In genomic region chr6:40377173-40377806, GRCh38 we compare ENCODE assay signal across 23 cellular contexts.
"Had no signal": no experiment of that assay in that cellular context is flagged by ENCODE, and none has a peak within 500 bp of the region (broad histone marks: within the 10 kb centered on the region; RNA-seq: fewer than 3 reads in every experiment).

No MANE protein-coding gene starts in this region.

- H3K4me3 ChIP-seq: cardiac muscle cell, MG63, Peyer's patch, SJCRH30 had no signal

- DNase-seq: activated CD4-positive, alpha-beta T cell treated with anti-CD3 and anti-CD28 coated beads for 4 hours; activated CD8-positive, alpha-beta T cell treated with anti-CD3 and anti-CD28 coated beads for 36 hours; activated effector memory CD4-positive, alpha-beta T cell treated with Interleukin-2 at 50 U/mL for 16 hours; activated naive CD4-positive, alpha-beta T cell; activated T-cell treated with anti-CD3 and anti-CD28 coated beads, Interleukin-2, amount 50 U/mL, for 24 hours; brain microvascular endothelial cell; cerebellar nuclear complex; NCI-H1417 treated with DMSO at 0.1 percent for 48 hours; NCI-H1694; NCI-H2107; NCI-H2171 treated with DMSO at 0.1 percent for 48 hours; NCI-H226; NCI-H526; NK-92 treated with Interleukin-12 subunit alpha and Interleukin-12 subunit beta, amount 100 ng/mL, for 24 hours; Peyer's patch; Right ventricle myocardium superior; SJCRH30; WERI-Rb-1 had no signal

- FAIRE-seq: astrocyte had no signal

- H3K27me3 ChIP-seq: brain microvascular endothelial cell, cardiac muscle cell, MG63, Peyer's patch, SJCRH30 had no signal

- H3K9me3 ChIP-seq: MG63, Peyer's patch, SJCRH30 had no signal

- H3K36me3 ChIP-seq: brain microvascular endothelial cell, cardiac muscle cell, MG63, Peyer's patch, SJCRH30, WERI-Rb-1 had no signal

- H3K27ac ChIP-seq: brain microvascular endothelial cell, cardiac muscle cell, Peyer's patch, RWPE1, SJCRH30, WERI-Rb-1 had no signal

- H3K4me1 ChIP-seq: Peyer's patch, SJCRH30 had no signal

- ATAC-seq: activated CD4-positive, CD25-positive, alpha-beta regulatory T cell treated with anti-CD3 and anti-CD28 coated beads, Interleukin-2, amount 50 U/mL, for 24 hours; activated CD8-positive, alpha-beta T cell treated with anti-CD3 and anti-CD28 coated beads for 36 hours had no signal
